ENCODE assay signal across 20 cellular contexts in the genomic region with DNA sequence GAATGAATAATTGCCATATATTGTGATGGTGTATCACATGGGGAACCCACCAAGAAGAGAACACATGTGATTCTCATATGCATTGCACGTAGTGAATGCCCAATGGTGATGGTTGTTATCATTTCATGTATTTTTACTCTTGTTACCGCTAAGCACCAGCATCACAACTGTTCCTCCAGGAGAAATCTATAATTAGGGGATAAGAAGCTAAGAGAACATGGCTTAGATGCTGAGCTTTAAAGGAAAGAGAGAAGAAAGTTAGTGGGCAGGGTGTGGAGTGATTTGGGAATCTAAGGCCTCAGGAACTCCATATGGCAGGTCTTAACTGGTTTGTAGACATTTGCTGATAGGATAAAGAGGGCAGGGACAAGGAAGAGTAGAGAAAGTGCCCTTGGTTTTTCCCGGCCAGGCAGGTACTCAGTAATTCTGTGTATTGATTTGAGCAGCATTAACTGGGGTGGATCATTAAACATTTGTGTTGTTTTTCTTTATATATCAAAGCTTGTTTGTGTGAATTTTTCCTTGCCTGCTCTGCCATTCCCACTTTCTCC.
DNase-seq lines count a peak whose midpoint lies in the region; ATAC-seq, FAIRE-seq and TF ChIP-seq lines count a peak whose summit lies in the region.
"Had no signal": no experiment of that assay in that cellular context is flagged by ENCODE, and none has a peak within 500 bp of the region (broad histone marks: within the 10 kb centered on the region; RNA-seq: fewer than 3 reads in every experiment).

No MANE protein-coding gene starts in this region.

- H3K27ac Mint-ChIP-seq in MCF 10A (ENCODE audit: low read depth, unreplicated experiment) (peak overlapping the region; percentile 0), astrocyte (ENCODE audit: unreplicated experiment) (peak overlapping the region; percentile 86)
- H3K27ac Mint-ChIP-seq: activated CD8-positive, alpha-beta T cell treated with anti-CD3 and anti-CD28 coated beads for 36 hours; activated T-helper 1 cell treated with anti-CD3 and anti-CD28 coated beads, Interleukin-12 subunit alpha, Interleukin-12 subunit beta, Interleukin-2, Interleukin-4 antibody, amounts not matched to agents 30 ng/mL and 10 ng/mL and 1 ng/mL, durations not matched to agents 14 hours and 24 hours and 36 hours had no signal

- FAIRE-seq in astrocyte (lab: Jason Lieb, UNC) = no peak
- no peak for FAIRE-seq in keratinocyte (lab: Jason Lieb, UNC)
- FAIRE-seq: colon, HTR-8/SVneo, RCC 7860 had no signal

- H3K79me2 ChIP-seq in mammary epithelial cell (ENCODE audit: insufficient read depth, low read length) (peaks cover 39% of the 10 kb centered on the region), astrocyte (ENCODE audit: insufficient read depth, low read length) (peaks cover 32% of the 10 kb centered on the region), keratinocyte (ENCODE audit: control insufficient read depth, insufficient read depth, low read length) (peaks cover 22% of the 10 kb centered on the region)

- H3K4me3 ChIP-seq in mammary epithelial cell (replicated peaks in 1 of 3; ENCODE audit: insufficient read depth in 1 of 3, low read depth in 2 of 3, low read length in 3 of 3) (no peak overlapping the region), astrocyte (ENCODE audit: insufficient read depth, low read depth, low read length) (no peak overlapping the region), keratinocyte (ENCODE audit: control insufficient read depth in 2 of 3, extremely low read depth in 1 of 3, insufficient read depth in 2 of 3, low read depth in 1 of 3, low read length in 3 of 3) (no peak overlapping the region)

- H3K4me2 ChIP-seq in mammary epithelial cell (ENCODE audit: insufficient read depth, low read depth, low read length) = no peak overlapping the region
- H3K4me2 ChIP-seq in astrocyte (ENCODE audit: low read length) = peak overlapping the region; percentile 57
- peak overlapping the region; percentile 20 for H3K4me2 ChIP-seq in keratinocyte (ENCODE audit: control insufficient read depth, extremely low read depth, insufficient read depth, low read depth, low read length)

- H3K27me3 Mint-ChIP-seq in MCF 10A (ENCODE audit: insufficient read depth, unreplicated experiment) (no peaks in the 10 kb centered on the region), astrocyte (ENCODE audit: low read depth, unreplicated experiment) (no peaks in the 10 kb centered on the region)
- H3K27me3 Mint-ChIP-seq: activated CD8-positive, alpha-beta T cell treated with anti-CD3 and anti-CD28 coated beads for 36 hours; naive thymus-derived CD4-positive, alpha-beta T cell had no signal

- POLR2A ChIA-PET in MCF 10A (lab: Yijun Ruan, JAX) = no interaction called here

- H3K9me3 ChIP-seq in mammary epithelial cell (replicated peaks; ENCODE audit: insufficient read depth, low read length) (no peaks in the 10 kb centered on the region), astrocyte (ENCODE audit: insufficient read depth, low read depth, low read length) (no peaks in the 10 kb centered on the region), keratinocyte (ENCODE audit: control insufficient read depth, low read depth, low read length) (no peaks in the 10 kb centered on the region)

- peaks cover 48% of the 10 kb centered on the region for H3K36me3 Mint-ChIP-seq in MCF 10A (ENCODE audit: insufficient read depth, unreplicated experiment)
- peaks cover 7% of the 10 kb centered on the region for H3K36me3 Mint-ChIP-seq in astrocyte (ENCODE audit: low read depth, unreplicated experiment)

- H3K27ac ChIP-seq in mammary epithelial cell (ENCODE audit: insufficient read depth, low read depth, low read length) = no peak overlapping the region
- H3K27ac ChIP-seq in astrocyte (ENCODE audit: low read depth, low read length) = peak overlapping the region; percentile 41
- no peak overlapping the region for H3K27ac ChIP-seq in keratinocyte (ENCODE audit: control insufficient read depth, insufficient read depth, low read length)
- H3K27ac ChIP-seq in temporal lobe (ENCODE audit: low read depth, low read length) = peak overlapping the region; percentile 54

- H3K9me1 ChIP-seq in keratinocyte (ENCODE audit: control insufficient read depth, extremely low read depth, insufficient read depth, low read length) = peaks cover 3% of the 10 kb centered on the region

- DNase-seq in MCF 10A (ENCODE audit: unreplicated experiment) = no peak
- DNase-seq in mammary epithelial cell = no peak
- DNase-seq in astrocyte (ENCODE audit: low read depth) = no peak
- no peak for DNase-seq in keratinocyte (ENCODE audit: low read depth, low spot score)
- DNase-seq in occipital lobe (lab: John Stamatoyannopoulos, UW) = no peak
- DNase-seq in C1 segment of cervical spinal cord (lab: John Stamatoyannopoulos, UW) = no peak
- DNase-seq: activated CD8-positive, alpha-beta T cell treated with anti-CD3 and anti-CD28 coated beads for 36 hours; GOT3; MM.1S; naive thymus-derived CD4-positive, alpha-beta T cell; NCI-H2029; NCI-H748 treated with DMSO at 0.1 percent for 48 hours; retina; stimulated activated CD4-positive, alpha-beta T cell treated with anti-CD3 and anti-CD28 coated beads, Interleukin-2, amount 100 ng/mL, for 24 hours had no signal

- H3K4me1 ChIP-seq in mammary epithelial cell (ENCODE audit: insufficient read depth, low read length) (peaks cover 12% of the 10 kb centered on the region), astrocyte (ENCODE audit: insufficient read depth, low read length) (peaks cover 22% of the 10 kb centered on the region), keratinocyte (ENCODE audit: control insufficient read depth, extremely low read depth, insufficient read depth, low read length) (peaks cover 20% of the 10 kb centered on the region)

- H3K9ac ChIP-seq in mammary epithelial cell (ENCODE audit: insufficient read depth, low read length) = no peak overlapping the region
- H3K9ac ChIP-seq in astrocyte (ENCODE audit: low read length) = no peak overlapping the region
- no peak overlapping the region for H3K9ac ChIP-seq in keratinocyte (ENCODE audit: control insufficient read depth, extremely low read depth, insufficient read depth, low read length)

- H3K4me1 Mint-ChIP-seq in MCF 10A (ENCODE audit: insufficient read depth, unreplicated experiment) (peaks cover 20% of the 10 kb centered on the region), astrocyte (ENCODE audit: low read depth, unreplicated experiment) (peaks cover 56% of the 10 kb centered on the region)

- H3K27me3 ChIP-seq in mammary epithelial cell (ENCODE audit: insufficient read depth, low read length) (no peaks in the 10 kb centered on the region), astrocyte (ENCODE audit: insufficient read depth, low read length) (no peaks in the 10 kb centered on the region), keratinocyte (ENCODE audit: control insufficient read depth, extremely low read depth, insufficient read depth, low read length) (no peaks in the 10 kb centered on the region)

- H3K9me3 Mint-ChIP-seq in MCF 10A (ENCODE audit: unreplicated experiment) (peaks cover 5% of the 10 kb centered on the region), astrocyte (ENCODE audit: unreplicated experiment) (no peaks in the 10 kb centered on the region)
- H3K9me3 Mint-ChIP-seq: activated CD8-positive, alpha-beta T cell treated with anti-CD3 and anti-CD28 coated beads for 36 hours; activated T-helper 1 cell treated with anti-CD3 and anti-CD28 coated beads, Interleukin-12 subunit alpha, Interleukin-12 subunit beta, Interleukin-2, Interleukin-4 antibody, amounts not matched to agents 30 ng/mL and 10 ng/mL and 1 ng/mL, durations not matched to agents 14 hours and 24 hours and 36 hours; naive thymus-derived CD4-positive, alpha-beta T cell had no signal

- in situ Hi-C loops in mammary epithelial cell (cut with MboI; ENCODE audit: low sequenced_read_pairs in 2 of 2) = no loop called here

- BruUV-seq in MCF 10A (replicated peaks; lab: Mats Ljungman, UMichigan) (no TSS peak), mammary epithelial cell (replicated peaks; lab: Mats Ljungman, UMichigan) (no TSS peak)

- no peak for ATAC-seq in GM21447 (IDR thresholded peaks at IDR 0.05; ENCODE audit: unreplicated experiment)
- ATAC-seq: activated CD8-positive, alpha-beta T cell treated with anti-CD3 and anti-CD28 coated beads for 36 hours; naive thymus-derived CD4-positive, alpha-beta T cell had no signal

- no peaks in the 10 kb centered on the region for H4K20me1 ChIP-seq in mammary epithelial cell (ENCODE audit: insufficient read depth, low read length)
- H4K20me1 ChIP-seq in astrocyte (ENCODE audit: insufficient read depth, low read length) = peaks cover 87% of the 10 kb centered on the region
- H4K20me1 ChIP-seq in keratinocyte (ENCODE audit: control insufficient read depth, extremely low read depth, insufficient read depth, low read length) = peaks cover 6% of the 10 kb centered on the region

- H2AFZ ChIP-seq in mammary epithelial cell (ENCODE audit: low read depth, low read length) = no peak overlapping the region
- H2AFZ ChIP-seq in astrocyte (ENCODE audit: low read depth, low read length) = no peak overlapping the region
- no peak overlapping the region for H2AFZ ChIP-seq in keratinocyte (ENCODE audit: control insufficient read depth, low read length)

- WGBS in mammary epithelial cell (ENCODE audit: low coverage, missing lambda C conversion rate) = 100% methylated on average over 3 of the region's 3 CpGs

- CTCF ChIA-PET in MCF 10A (lab: Yijun Ruan, JAX) = interaction anchor here (0.6 to 1.1 kb wide), 5 partner anchors 15 to 361 kb away, joined by 3 to 5 read pairs (median 4); no protein-coding TSS in a partner anchor
- CTCF ChIA-PET in mammary epithelial cell (lab: Charles Lee; ENCODE audit: low non-redundant PET) = no interaction called here

- no peak overlapping the region for H3K4me3 Mint-ChIP-seq in MCF 10A (ENCODE audit: unreplicated experiment)
- H3K4me3 Mint-ChIP-seq in astrocyte (ENCODE audit: unreplicated experiment) = no peak overlapping the region
- H3K4me3 Mint-ChIP-seq: activated CD8-positive, alpha-beta T cell treated with anti-CD3 and anti-CD28 coated beads for 36 hours; activated T-helper 1 cell treated with anti-CD3 and anti-CD28 coated beads, Interleukin-12 subunit alpha, Interleukin-12 subunit beta, Interleukin-2, Interleukin-4 antibody, amounts not matched to agents 30 ng/mL and 10 ng/mL and 1 ng/mL, durations not matched to agents 14 hours and 24 hours and 36 hours had no signal

- dilution Hi-C loops in mammary epithelial cell (cut with HindIII; ENCODE audit: low sequenced_read_pairs) = no loop called here
- dilution Hi-C loops in keratinocyte (cut with MboI; ENCODE audit: extremely low pct_ligation_motif_present, low sequenced_read_pairs) = no loop called here

- intact Hi-C loops in MCF 10A (cut with micrococcal nuclease) (no loop called here), mammary epithelial cell (cut with micrococcal nuclease) (no loop called here)

- TF ChIP-seq CTCF in MCF 10A (IDR thresholded peaks at IDR 0.05; ENCODE audit: unreplicated experiment) (no peak), mammary epithelial cell (conservative IDR thresholded peaks at IDR 0.05 in 1 of 2, IDR thresholded peaks at IDR 0.05 in 1 of 2; ENCODE audit: extremely low read depth in 1 of 2, insufficient read depth in 1 of 2, low read depth in 1 of 2, low read length in 2 of 2) (no peak), astrocyte (IDR thresholded peaks at IDR 0.05; ENCODE audit: insufficient read depth, low read depth, low read length) (no peak), keratinocyte (optimal IDR thresholded peaks at IDR 0.05 in 1 of 3, IDR thresholded peaks at IDR 0.05 in 1 of 3, conservative IDR thresholded peaks at IDR 0.05 in 1 of 3; ENCODE audit: extremely low read depth in 1 of 3, insufficient read depth in 2 of 3, low read length in 3 of 3) (no peak)

- H3K36me3 ChIP-seq in mammary epithelial cell (ENCODE audit: insufficient read depth, low read length) = peaks cover 7% of the 10 kb centered on the region
- peaks cover 13% of the 10 kb centered on the region for H3K36me3 ChIP-seq in astrocyte (ENCODE audit: insufficient read depth, low read length)
- peaks cover 6 to 14% of the 10 kb centered on the region in 2 experiments for H3K36me3 ChIP-seq in keratinocyte (ENCODE audit: control insufficient read depth in 2 of 2, extremely low read depth in 1 of 2, insufficient read depth in 2 of 2, low read length in 2 of 2)

Comparison
In these comparisons a context has a peak if more than half of its experiments do, and no peak if none do; other contexts are left out.
1. H3K27ac ChIP-seq: peak in astrocyte (single experiment) and temporal lobe (single experiment); none in mammary epithelial cell (single experiment) and keratinocyte (single experiment).